ENCODE assay signal across 21 cellular contexts in the genomic region with DNA sequence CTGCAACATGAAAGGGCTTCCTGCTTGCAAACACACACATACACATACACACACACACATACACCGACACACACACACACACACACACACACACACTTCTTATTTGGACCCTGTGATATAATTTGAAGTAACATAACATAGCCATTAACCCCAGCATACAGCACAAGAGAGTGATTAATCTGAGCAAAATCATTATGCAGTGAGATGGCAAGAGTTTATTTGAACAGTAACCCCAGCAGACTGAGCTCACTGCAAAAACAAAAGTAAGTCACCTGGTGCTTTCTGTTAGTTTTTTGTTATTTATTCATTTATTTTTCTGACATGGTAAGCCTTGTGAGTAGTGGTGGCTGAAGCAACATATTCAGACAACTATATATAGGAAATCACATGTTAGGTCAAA.
DNase-seq lines count a peak whose midpoint lies in the region; ATAC-seq, FAIRE-seq and TF ChIP-seq lines count a peak whose summit lies in the region.
"Had no signal": no experiment of that assay in that cellular context is flagged by ENCODE, and none has a peak within 500 bp of the region (broad histone marks: within the 10 kb centered on the region; RNA-seq: fewer than 3 reads in every experiment).

No MANE protein-coding gene starts in this region.

- ATAC-seq in GM21381 (IDR thresholded peaks at IDR 0.05; ENCODE audit: unreplicated experiment), result no peak
- ATAC-seq: SK-N-SH treated with all-trans-retinoic acid at 6 μM for 48 hours had no signal

- no peak for DNase-seq in D721Med (ENCODE audit: insufficient read length, low spot score)
- no peak for DNase-seq in GM12892 (ENCODE audit: insufficient read length)
- peak; percentile 10 for DNase-seq in NCI-H510A (lab: John Stamatoyannopoulos, UW)
- no peak for DNase-seq in kidney
- DNase-seq in stimulated activated CD4-positive, alpha-beta T cell treated with anti-CD3 and anti-CD28 coated beads, Interleukin-2, amount 100 ng/mL, for 24 hours, result no peak
- DNase-seq: ACHN, AML-193, Caco-2, DMS79 treated with DMSO at 0.1 percent for 48 hours, NCI-H1048, NCI-H2029, NCI-H446, T-helper 1 cell, T1000 had no signal

- TF ChIP-seq CTCF in D721Med (IDR thresholded peaks at IDR 0.05; ENCODE audit: insufficient read depth, missing control alignments) (no peak), kidney (IDR thresholded peaks at IDR 0.05; ENCODE audit: borderline replicate concordance, extremely low read depth, insufficient read depth) (no peak)

- TF ChIP-seq POLR2A in GM12892 (IDR thresholded peaks at IDR 0.05; ENCODE audit: low read depth, low read length), result no peak

- peaks cover 1% of the 10 kb centered on the region for H3K9me3 ChIP-seq in endocrine pancreas (ENCODE audit: control insufficient read depth, low read length)
- H3K9me3 ChIP-seq in kidney (ENCODE audit: control insufficient read depth in 1 of 2, low read length in 2 of 2), result no peaks in the 10 kb centered on the region
- H3K9me3 ChIP-seq: Caco-2 had no signal

- no peak overlapping the region for H3K27ac ChIP-seq in kidney (ENCODE audit: low read depth in 2 of 2, low read length in 2 of 2)
- H3K27ac ChIP-seq: KMS-11 had no signal

- intact Hi-C loops in kidney (cut with DNase I), result no loop called here

- H3K4me1 ChIP-seq in endocrine pancreas (ENCODE audit: control insufficient read depth, insufficient read depth, low read length) (peaks cover 39% of the 10 kb centered on the region), kidney (ENCODE audit: control insufficient read depth in 1 of 2, insufficient read depth in 1 of 2, low read depth in 1 of 2, low read length in 2 of 2) (no peaks in the 10 kb centered on the region)
- H3K4me1 ChIP-seq: Caco-2 had no signal

- peak; percentile 91 for FAIRE-seq in D721Med (lab: Jason Lieb, UNC)
- peak; percentile 17 for FAIRE-seq in GM12892 (lab: Jason Lieb, UNC)
- FAIRE-seq in kidney (lab: Jason Lieb, UNC), result no peak
- FAIRE-seq: GM12891, H54, RCC 7860 had no signal

- H3K4me3 ChIP-seq in endocrine pancreas (ENCODE audit: control insufficient read depth, insufficient read depth, low read length) (peak overlapping the region; percentile 56), kidney (ENCODE audit: low read length in 2 of 2) (no peak overlapping the region)

- no peaks in the 10 kb centered on the region for H3K36me3 ChIP-seq in endocrine pancreas (ENCODE audit: control insufficient read depth, insufficient read depth, low read length)
- H3K36me3 ChIP-seq in kidney (ENCODE audit: control insufficient read depth in 1 of 2, insufficient read depth in 2 of 2, low read length in 2 of 2), result no peaks in the 10 kb centered on the region

- H3K9ac ChIP-seq in endocrine pancreas (ENCODE audit: control insufficient read depth, insufficient read depth, low read length) (no peak overlapping the region), kidney (ENCODE audit: low read length in 2 of 2) (no peak overlapping the region)
- H3K9ac ChIP-seq: KMS-11 had no signal

- no peaks in the 10 kb centered on the region for H3K27me3 ChIP-seq in endocrine pancreas (ENCODE audit: control insufficient read depth, insufficient read depth, low read length)
